In the genomic region with DNA sequence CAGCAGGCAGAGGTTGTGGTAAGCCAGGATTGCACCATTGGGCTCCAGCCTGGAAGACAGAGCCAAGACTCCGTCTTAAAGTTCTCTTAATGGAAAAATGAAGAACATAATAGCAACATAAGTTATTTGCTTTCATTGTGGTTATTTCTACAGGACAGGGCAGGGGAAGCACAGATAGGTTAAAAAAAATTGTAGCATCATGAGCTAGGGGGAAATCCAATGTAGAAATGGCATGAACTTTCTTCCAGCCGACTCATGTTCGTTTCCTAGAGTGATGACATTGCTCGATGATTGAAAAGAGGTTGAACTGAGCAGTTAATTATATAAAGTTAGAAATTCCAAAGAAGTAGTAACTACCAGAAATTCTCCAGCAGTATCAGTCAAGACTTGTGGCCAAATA, we compare ENCODE assay signal across 12 cellular contexts. TPM values are rescaled to one million over a fixed set of nuclear protein-coding genes. Genes with fewer than 3 reads are reported as not detected.
A peak's percentile ranks its signal among the peaks of the same experiment; 100 is the strongest.
DNase-seq lines count a peak whose midpoint lies in the region; ATAC-seq, FAIRE-seq and TF ChIP-seq lines count a peak whose summit lies in the region.
"Had no signal": no experiment of that assay in that cellular context is flagged by ENCODE, and none has a peak within 500 bp of the region (broad histone marks: within the 10 kb centered on the region; RNA-seq: fewer than 3 reads in every experiment).

No MANE protein-coding gene starts in this region.

- H3K27ac ChIP-seq in CD4-positive, alpha-beta T cell (ENCODE audit: low read depth, low read length) = no peak overlapping the region
- H3K27ac ChIP-seq in HUES48 (ENCODE audit: low read depth, low read length) (peak overlapping the region; percentile 11), dorsolateral prefrontal cortex (peak overlapping the region in 34 of 59 donors; percentile 5 to 77 (median 40))

- peaks cover 82% of the 10 kb centered on the region for H3K4me1 Mint-ChIP-seq in CD4-positive, alpha-beta T cell (ENCODE audit: low read depth)
- peaks cover 4% of the 10 kb centered on the region for H3K4me1 Mint-ChIP-seq in nephron progenitor cell

- no peaks in the 10 kb centered on the region for H3K27me3 Mint-ChIP-seq in CD4-positive, alpha-beta T cell
- no peaks in the 10 kb centered on the region for H3K27me3 Mint-ChIP-seq in nephron progenitor cell (ENCODE audit: low read depth, poor library complexity)

- no peak for ATAC-seq in CD4-positive, alpha-beta T cell (ENCODE audit: poor library complexity)

- H3K27ac Mint-ChIP-seq in CD4-positive, alpha-beta T cell = peak overlapping the region; percentile 70
- H3K27ac Mint-ChIP-seq in nephron progenitor cell = peak overlapping the region; percentile 13

- no peak for FAIRE-seq in H54 (lab: Jason Lieb, UNC)
- FAIRE-seq: H1 had no signal

- peak overlapping the region; percentile 30 for H3K4me3 Mint-ChIP-seq in CD4-positive, alpha-beta T cell
- no peak overlapping the region for H3K4me3 Mint-ChIP-seq in nephron progenitor cell

- H3K9ac ChIP-seq in HUES48 (ENCODE audit: low read depth, low read length) = no peak overlapping the region

- POLR2A ChIA-PET in CD4-positive, alpha-beta T cell (lab: Charles Lee) = no interaction called here

- H3K27me3 ChIP-seq in CD4-positive, alpha-beta T cell (ENCODE audit: control insufficient read depth, insufficient read depth, low read length) = no peaks in the 10 kb centered on the region
- H3K27me3 ChIP-seq in HUES48 (ENCODE audit: control insufficient read depth, insufficient read depth, low read length) (no peaks in the 10 kb centered on the region), dorsolateral prefrontal cortex (no peaks in the 10 kb centered on the region)

- peaks cover 34% of the 10 kb centered on the region for H3K36me3 Mint-ChIP-seq in CD4-positive, alpha-beta T cell (ENCODE audit: low read depth)
- peaks cover 66% of the 10 kb centered on the region for H3K36me3 Mint-ChIP-seq in nephron progenitor cell (ENCODE audit: low read depth)

- DNase-seq in CD4-positive, alpha-beta T cell = no peak
- DNase-seq in dorsolateral prefrontal cortex = no peak
- no peak for DNase-seq in nephron progenitor cell
- no peak for DNase-seq in NOMO-1 (lab: John Stamatoyannopoulos, UW; ENCODE audit: unreplicated experiment in 2 of 2)
- no peak for DNase-seq in H54 (ENCODE audit: insufficient read length, low spot score)
- DNase-seq in DMS 273 (lab: John Stamatoyannopoulos, UW; ENCODE audit: unreplicated experiment) = no peak
- no peak for DNase-seq in 8988T
- DNase-seq: activated gamma-delta T cell, GDM1, NCI-H1092 had no signal

- H3K4me3 ChIP-seq in HUES48 (ENCODE audit: low read depth, low read length) = no peak overlapping the region
- peak overlapping the region in 1 of 59 donors; percentile 9 for H3K4me3 ChIP-seq in dorsolateral prefrontal cortex

- no peaks in the 10 kb centered on the region for H3K9me3 ChIP-seq in CD4-positive, alpha-beta T cell (ENCODE audit: control insufficient read depth, low read length)
- H3K9me3 ChIP-seq in HUES48 (ENCODE audit: control insufficient read depth, insufficient read depth, low read length) = no peaks in the 10 kb centered on the region

- no peaks in the 10 kb centered on the region for H3K9me3 Mint-ChIP-seq in CD4-positive, alpha-beta T cell
- H3K9me3 Mint-ChIP-seq in nephron progenitor cell = no peaks in the 10 kb centered on the region

- TF ChIP-seq POLR2A in H54 (IDR thresholded peaks at IDR 0.05; ENCODE audit: low read depth, low read length) = no peak

- CTCF ChIA-PET in CD4-positive, alpha-beta T cell (lab: Charles Lee) = interaction anchor here (1.7 kb wide), 1 partner anchor 23 kb away, joined by 4 read pairs; no protein-coding TSS in a partner anchor

- H3K36me3 ChIP-seq in HUES48 (ENCODE audit: control insufficient read depth, insufficient read depth, low read length) = peaks cover 13% of the 10 kb centered on the region

- intact Hi-C loops in CD4-positive, alpha-beta T cell (cut with DNase I, micrococcal nuclease) = no loop called here
- intact Hi-C loops in dorsolateral prefrontal cortex (cut with DNase I) = no loop called here

- TF ChIP-seq CTCF in CD4-positive, alpha-beta T cell (IDR thresholded peaks at IDR 0.05) = no peak
- TF ChIP-seq CTCF in dorsolateral prefrontal cortex (IDR thresholded peaks at IDR 0.05 in 54 of 56, conservative IDR thresholded peaks at IDR 0.05 in 2 of 56; ENCODE audit: low read depth in 1 of 56, partially characterized antibody in 56 of 56) (no peak), nephron progenitor cell (IDR thresholded peaks at IDR 0.05) (no peak)

- peaks cover 32% of the 10 kb centered on the region for H3K4me1 ChIP-seq in HUES48 (ENCODE audit: control insufficient read depth, insufficient read depth, low read length)

RNA-seq across cellular contexts. Expression of a gene that starts 8.5 kb away (rescaled TPM):
- 10 to 100 TPM; 57.6 to 66.4 TPM for total RNA-seq in CD4-positive, alpha-beta T cell
- 100 to 1,000 TPM; 189 to 309 (median 248) TPM for total RNA-seq in dorsolateral prefrontal cortex

RNA-seq across cellular contexts. Expression of a gene that starts 34.0 kb away (rescaled TPM):
- total RNA-seq in CD4-positive, alpha-beta T cell = 10 to 100 TPM in 1 of 2 experiments, 1 to 10 TPM in 1; 8.6 to 11.0 TPM
- 10 to 100 TPM; 17.0 to 54.5 (median 31.2) TPM for total RNA-seq in dorsolateral prefrontal cortex
